In the genomic region with DNA sequence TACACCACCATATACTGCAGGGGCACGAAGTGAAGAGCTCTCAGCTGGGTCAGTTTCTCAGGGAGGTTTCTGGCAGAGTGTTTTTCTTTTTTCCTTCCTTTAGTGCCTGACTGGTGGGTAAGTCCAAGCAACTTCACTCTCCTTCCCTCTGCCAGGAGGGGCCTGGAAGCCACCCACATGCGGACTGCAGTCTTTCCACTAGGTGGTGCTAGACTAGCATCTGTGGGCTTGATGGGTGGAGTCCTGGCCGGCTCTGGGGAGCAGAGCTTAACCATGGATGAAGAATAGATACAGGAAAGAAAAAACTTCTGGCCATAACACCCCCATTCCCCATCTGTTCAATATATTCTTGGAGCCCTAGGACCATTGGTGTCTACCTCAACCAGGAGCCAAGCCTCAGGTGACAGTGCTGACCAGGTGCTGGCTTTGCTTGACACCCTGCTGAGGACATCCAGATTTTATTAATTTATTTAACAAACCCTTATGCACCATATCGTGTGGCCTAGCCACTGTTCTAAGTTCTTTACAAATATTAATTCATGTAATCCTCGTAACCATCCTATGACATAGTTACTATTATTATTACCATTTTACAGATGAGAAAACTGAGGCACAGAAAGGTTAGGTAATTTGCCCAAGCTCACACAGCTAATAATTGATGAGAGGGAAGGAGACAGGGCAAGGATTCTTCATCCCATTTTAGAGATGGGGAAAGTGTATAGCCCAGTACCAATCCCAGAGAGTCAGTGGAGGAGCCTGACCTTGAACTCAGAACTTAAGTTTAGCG, we compare ENCODE assay signal across 1 cellular context.
TF ChIP-seq lines count a peak whose summit lies in the region.

No MANE protein-coding gene starts in this region.

TF ChIP-seq in K562, 482 proteins besides CTCF, POLR2A, EP300 and RAD21 (continued from another document):
- TF ChIP-seq, protein P1, sequence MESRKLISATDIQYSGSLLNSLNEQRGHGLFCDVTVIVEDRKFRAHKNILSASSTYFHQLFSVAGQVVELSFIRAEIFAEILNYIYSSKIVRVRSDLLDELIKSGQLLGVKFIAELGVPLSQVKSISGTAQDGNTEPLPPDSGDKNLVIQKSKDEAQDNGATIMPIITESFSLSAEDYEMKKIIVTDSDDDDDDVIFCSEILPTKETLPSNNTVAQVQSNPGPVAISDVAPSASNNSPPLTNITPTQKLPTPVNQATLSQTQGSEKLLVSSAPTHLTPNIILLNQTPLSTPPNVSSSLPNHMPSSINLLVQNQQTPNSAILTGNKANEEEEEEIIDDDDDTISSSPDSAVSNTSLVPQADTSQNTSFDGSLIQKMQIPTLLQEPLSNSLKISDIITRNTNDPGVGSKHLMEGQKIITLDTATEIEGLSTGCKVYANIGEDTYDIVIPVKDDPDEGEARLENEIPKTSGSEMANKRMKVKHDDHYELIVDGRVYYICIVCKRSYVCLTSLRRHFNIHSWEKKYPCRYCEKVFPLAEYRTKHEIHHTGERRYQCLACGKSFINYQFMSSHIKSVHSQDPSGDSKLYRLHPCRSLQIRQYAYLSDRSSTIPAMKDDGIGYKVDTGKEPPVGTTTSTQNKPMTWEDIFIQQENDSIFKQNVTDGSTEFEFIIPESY (CRISPR knock-in tag; IDR thresholded peaks at IDR 0.05): no peak
- TF ChIP-seq, protein P2, sequence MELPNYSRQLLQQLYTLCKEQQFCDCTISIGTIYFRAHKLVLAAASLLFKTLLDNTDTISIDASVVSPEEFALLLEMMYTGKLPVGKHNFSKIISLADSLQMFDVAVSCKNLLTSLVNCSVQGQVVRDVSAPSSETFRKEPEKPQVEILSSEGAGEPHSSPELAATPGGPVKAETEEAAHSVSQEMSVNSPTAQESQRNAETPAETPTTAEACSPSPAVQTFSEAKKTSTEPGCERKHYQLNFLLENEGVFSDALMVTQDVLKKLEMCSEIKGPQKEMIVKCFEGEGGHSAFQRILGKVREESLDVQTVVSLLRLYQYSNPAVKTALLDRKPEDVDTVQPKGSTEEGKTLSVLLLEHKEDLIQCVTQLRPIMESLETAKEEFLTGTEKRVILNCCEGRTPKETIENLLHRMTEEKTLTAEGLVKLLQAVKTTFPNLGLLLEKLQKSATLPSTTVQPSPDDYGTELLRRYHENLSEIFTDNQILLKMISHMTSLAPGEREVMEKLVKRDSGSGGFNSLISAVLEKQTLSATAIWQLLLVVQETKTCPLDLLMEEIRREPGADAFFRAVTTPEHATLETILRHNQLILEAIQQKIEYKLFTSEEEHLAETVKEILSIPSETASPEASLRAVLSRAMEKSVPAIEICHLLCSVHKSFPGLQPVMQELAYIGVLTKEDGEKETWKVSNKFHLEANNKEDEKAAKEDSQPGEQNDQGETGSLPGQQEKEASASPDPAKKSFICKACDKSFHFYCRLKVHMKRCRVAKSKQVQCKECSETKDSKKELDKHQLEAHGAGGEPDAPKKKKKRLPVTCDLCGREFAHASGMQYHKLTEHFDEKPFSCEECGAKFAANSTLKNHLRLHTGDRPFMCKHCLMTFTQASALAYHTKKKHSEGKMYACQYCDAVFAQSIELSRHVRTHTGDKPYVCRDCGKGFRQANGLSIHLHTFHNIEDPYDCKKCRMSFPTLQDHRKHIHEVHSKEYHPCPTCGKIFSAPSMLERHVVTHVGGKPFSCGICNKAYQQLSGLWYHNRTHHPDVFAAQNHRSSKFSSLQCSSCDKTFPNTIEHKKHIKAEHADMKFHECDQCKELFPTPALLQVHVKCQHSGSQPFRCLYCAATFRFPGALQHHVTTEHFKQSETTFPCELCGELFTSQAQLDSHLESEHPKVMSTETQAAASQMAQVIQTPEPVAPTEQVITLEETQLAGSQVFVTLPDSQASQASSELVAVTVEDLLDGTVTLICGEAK (IDR thresholded peaks at IDR 0.05): no peak
- TF ChIP-seq, protein P2 (CRISPR knock-in tag; IDR thresholded peaks at IDR 0.05): no peak
- TF ChIP-seq GABPB1 (CRISPR knock-in tag; IDR thresholded peaks at IDR 0.05) (no peak), BRD9 (IDR thresholded peaks at IDR 0.05; ENCODE audit: low read depth, partially characterized antibody) (no peak), TAF7 (tag; IDR thresholded peaks at IDR 0.05) (no peak), ZNF644 (tag; IDR thresholded peaks at IDR 0.05; ENCODE audit: low read depth) (no peak), SMC3 (conservative IDR thresholded peaks at IDR 0.05; ENCODE audit: insufficient read depth, low read depth, low read length) (peak; percentile 91), MYNN (IDR thresholded peaks at IDR 0.05) (no peak), MYNN (CRISPR knock-in tag; IDR thresholded peaks at IDR 0.05) (no peak), GTF2F1 (IDR thresholded peaks at IDR 0.05; ENCODE audit: low read depth, low read length) (no peak), FOS (IDR thresholded peaks at IDR 0.05; ENCODE audit: extremely low read depth, insufficient read length) (no peak), POLR3A (IDR thresholded peaks at IDR 0.05; ENCODE audit: borderline replicate concordance, extremely low read depth, insufficient read depth, insufficient read length) (no peak), ZBTB8A (IDR thresholded peaks at IDR 0.05; ENCODE audit: partially characterized antibody) (no peak), PTBP1 (IDR thresholded peaks at IDR 0.05; ENCODE audit: low read depth, low read length) (no peak), ZNF311 (CRISPR knock-in tag; IDR thresholded peaks at IDR 0.05) (no peak), L3MBTL2 (IDR thresholded peaks at IDR 0.05) (no peak), SMARCA4 (IDR thresholded peaks at IDR 0.05) (no peak), CBX8 (IDR thresholded peaks at IDR 0.05; ENCODE audit: borderline replicate concordance, extremely low read depth, low read depth, low read length, poor library complexity, severe bottlenecking) (no peak), HDAC1 (IDR thresholded peaks at IDR 0.05) (no peak), POLR2B (IDR thresholded peaks at IDR 0.05; ENCODE audit: low read depth, partially characterized antibody) (no peak), ADNP (tag; IDR thresholded peaks at IDR 0.05) (peak; percentile 75), YY1 (IDR thresholded peaks at IDR 0.05; ENCODE audit: borderline replicate concordance in 1 of 3, control insufficient read depth in 1 of 3, extremely low read depth in 1 of 3, insufficient read depth in 3 of 3, insufficient read length in 1 of 3, insufficient replicate concordance in 2 of 3, low read depth in 1 of 3, low read length in 2 of 3) (peak in 1 of 3 experiments; percentile 42), TEAD1 (CRISPR knock-in tag; IDR thresholded peaks at IDR 0.05) (peak; percentile 55 to 78; a peak in 1 of 4 replicates), KDM1A (IDR thresholded peaks at IDR 0.05) (peak; percentile 46 to 60; a peak in 3 of 4 replicates), HDAC8 (tag; IDR thresholded peaks at IDR 0.05) (no peak), TEAD2 (tag; IDR thresholded peaks at IDR 0.05) (no peak), ZFP1 (CRISPR knock-in tag; IDR thresholded peaks at IDR 0.05) (no peak), ZNF785 (CRISPR knock-in tag; IDR thresholded peaks at IDR 0.05) (no peak)
- TF ChIP-seq, protein P3, sequence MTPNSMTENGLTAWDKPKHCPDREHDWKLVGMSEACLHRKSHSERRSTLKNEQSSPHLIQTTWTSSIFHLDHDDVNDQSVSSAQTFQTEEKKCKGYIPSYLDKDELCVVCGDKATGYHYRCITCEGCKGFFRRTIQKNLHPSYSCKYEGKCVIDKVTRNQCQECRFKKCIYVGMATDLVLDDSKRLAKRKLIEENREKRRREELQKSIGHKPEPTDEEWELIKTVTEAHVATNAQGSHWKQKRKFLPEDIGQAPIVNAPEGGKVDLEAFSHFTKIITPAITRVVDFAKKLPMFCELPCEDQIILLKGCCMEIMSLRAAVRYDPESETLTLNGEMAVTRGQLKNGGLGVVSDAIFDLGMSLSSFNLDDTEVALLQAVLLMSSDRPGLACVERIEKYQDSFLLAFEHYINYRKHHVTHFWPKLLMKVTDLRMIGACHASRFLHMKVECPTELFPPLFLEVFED (CRISPR knock-in tag; conservative IDR thresholded peaks at IDR 0.05): no peak
- TF ChIP-seq, protein P4, sequence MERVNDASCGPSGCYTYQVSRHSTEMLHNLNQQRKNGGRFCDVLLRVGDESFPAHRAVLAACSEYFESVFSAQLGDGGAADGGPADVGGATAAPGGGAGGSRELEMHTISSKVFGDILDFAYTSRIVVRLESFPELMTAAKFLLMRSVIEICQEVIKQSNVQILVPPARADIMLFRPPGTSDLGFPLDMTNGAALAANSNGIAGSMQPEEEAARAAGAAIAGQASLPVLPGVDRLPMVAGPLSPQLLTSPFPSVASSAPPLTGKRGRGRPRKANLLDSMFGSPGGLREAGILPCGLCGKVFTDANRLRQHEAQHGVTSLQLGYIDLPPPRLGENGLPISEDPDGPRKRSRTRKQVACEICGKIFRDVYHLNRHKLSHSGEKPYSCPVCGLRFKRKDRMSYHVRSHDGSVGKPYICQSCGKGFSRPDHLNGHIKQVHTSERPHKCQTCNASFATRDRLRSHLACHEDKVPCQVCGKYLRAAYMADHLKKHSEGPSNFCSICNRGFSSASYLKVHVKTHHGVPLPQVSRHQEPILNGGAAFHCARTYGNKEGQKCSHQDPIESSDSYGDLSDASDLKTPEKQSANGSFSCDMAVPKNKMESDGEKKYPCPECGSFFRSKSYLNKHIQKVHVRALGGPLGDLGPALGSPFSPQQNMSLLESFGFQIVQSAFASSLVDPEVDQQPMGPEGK (CRISPR knock-in tag; IDR thresholded peaks at IDR 0.05; ENCODE audit: borderline replicate concordance): no peak
- TF ChIP-seq, protein P5, sequence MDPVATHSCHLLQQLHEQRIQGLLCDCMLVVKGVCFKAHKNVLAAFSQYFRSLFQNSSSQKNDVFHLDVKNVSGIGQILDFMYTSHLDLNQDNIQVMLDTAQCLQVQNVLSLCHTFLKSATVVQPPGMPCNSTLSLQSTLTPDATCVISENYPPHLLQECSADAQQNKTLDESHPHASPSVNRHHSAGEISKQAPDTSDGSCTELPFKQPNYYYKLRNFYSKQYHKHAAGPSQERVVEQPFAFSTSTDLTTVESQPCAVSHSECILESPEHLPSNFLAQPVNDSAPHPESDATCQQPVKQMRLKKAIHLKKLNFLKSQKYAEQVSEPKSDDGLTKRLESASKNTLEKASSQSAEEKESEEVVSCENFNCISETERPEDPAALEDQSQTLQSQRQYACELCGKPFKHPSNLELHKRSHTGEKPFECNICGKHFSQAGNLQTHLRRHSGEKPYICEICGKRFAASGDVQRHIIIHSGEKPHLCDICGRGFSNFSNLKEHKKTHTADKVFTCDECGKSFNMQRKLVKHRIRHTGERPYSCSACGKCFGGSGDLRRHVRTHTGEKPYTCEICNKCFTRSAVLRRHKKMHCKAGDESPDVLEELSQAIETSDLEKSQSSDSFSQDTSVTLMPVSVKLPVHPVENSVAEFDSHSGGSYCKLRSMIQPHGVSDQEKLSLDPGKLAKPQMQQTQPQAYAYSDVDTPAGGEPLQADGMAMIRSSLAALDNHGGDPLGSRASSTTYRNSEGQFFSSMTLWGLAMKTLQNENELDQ (CRISPR knock-in tag; IDR thresholded peaks at IDR 0.05; ENCODE audit: borderline replicate concordance): no peak
- TF ChIP-seq, protein P6, sequence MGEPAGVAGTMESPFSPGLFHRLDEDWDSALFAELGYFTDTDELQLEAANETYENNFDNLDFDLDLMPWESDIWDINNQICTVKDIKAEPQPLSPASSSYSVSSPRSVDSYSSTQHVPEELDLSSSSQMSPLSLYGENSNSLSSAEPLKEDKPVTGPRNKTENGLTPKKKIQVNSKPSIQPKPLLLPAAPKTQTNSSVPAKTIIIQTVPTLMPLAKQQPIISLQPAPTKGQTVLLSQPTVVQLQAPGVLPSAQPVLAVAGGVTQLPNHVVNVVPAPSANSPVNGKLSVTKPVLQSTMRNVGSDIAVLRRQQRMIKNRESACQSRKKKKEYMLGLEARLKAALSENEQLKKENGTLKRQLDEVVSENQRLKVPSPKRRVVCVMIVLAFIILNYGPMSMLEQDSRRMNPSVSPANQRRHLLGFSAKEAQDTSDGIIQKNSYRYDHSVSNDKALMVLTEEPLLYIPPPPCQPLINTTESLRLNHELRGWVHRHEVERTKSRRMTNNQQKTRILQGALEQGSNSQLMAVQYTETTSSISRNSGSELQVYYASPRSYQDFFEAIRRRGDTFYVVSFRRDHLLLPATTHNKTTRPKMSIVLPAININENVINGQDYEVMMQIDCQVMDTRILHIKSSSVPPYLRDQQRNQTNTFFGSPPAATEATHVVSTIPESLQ (CRISPR knock-in tag; IDR thresholded peaks at IDR 0.05): no peak
